ENCODE assay signal across 16 cellular contexts in the genomic region with DNA sequence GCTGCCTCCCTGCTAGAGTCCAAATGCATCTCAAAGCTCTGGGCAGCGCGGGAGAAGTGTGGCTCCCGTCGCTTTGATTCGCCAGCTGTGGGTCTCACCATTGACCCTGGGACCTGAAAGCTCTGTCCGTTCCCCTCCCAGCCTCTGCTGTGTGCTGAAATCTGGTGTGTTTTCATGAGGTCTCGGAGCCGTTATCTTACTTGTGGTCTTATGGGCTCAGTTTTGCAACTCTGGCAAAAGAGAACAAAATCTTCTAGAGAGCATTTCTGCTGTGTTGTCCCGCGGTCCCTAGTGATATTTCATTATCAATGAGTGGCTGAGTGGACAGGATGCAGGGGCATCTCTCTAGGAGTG. TPM values are rescaled to one million over a fixed set of nuclear protein-coding genes. Genes with fewer than 3 reads are reported as not detected.
DNase-seq lines count a peak whose midpoint lies in the region; ATAC-seq, FAIRE-seq and TF ChIP-seq lines count a peak whose summit lies in the region.
"Had no signal": no experiment of that assay in that cellular context is flagged by ENCODE, and none has a peak within 500 bp of the region (broad histone marks: within the 10 kb centered on the region; RNA-seq: fewer than 3 reads in every experiment).

No MANE protein-coding gene starts in this region.

- H3K9me3 Mint-ChIP-seq in chondrocyte (ENCODE audit: low read depth): no peaks in the 10 kb centered on the region
- H3K9me3 Mint-ChIP-seq in CD8-positive, alpha-beta memory T cell: no peaks in the 10 kb centered on the region

- H3K79me2 ChIP-seq in smooth muscle cell (ENCODE audit: low read depth): peaks cover 65% of the 10 kb centered on the region

- FAIRE-seq in HTR-8/SVneo (lab: Jason Lieb, UNC): peak; percentile 51

- H3K27ac Mint-ChIP-seq in chondrocyte (ENCODE audit: unreplicated experiment): peak overlapping the region; percentile 54
- H3K27ac Mint-ChIP-seq in CD8-positive, alpha-beta memory T cell: no peak overlapping the region

- H3K4me1 ChIP-seq in right lobe of liver (peaks cover 0 to 4% (median 0%) of the 10 kb centered on the region in 4 donors), smooth muscle cell (ENCODE audit: low read depth) (peaks cover 27% of the 10 kb centered on the region)
- H3K4me1 ChIP-seq in CD8-positive, alpha-beta memory T cell (ENCODE audit: insufficient read depth, low read length): no peaks in the 10 kb centered on the region

- H3K36me3 ChIP-seq in right lobe of liver (no peaks in the 10 kb centered on the region), smooth muscle cell (ENCODE audit: low read depth) (no peaks in the 10 kb centered on the region)
- H3K36me3 ChIP-seq in CD8-positive, alpha-beta memory T cell (ENCODE audit: insufficient read depth, low read length): no peaks in the 10 kb centered on the region

- H2AFZ ChIP-seq in smooth muscle cell (ENCODE audit: low read depth): no peak overlapping the region

- H3F3A ChIP-seq in smooth muscle cell (ENCODE audit: low read depth): peaks cover 49% of the 10 kb centered on the region

- peak overlapping the region; percentile 68 for H3K4me2 ChIP-seq in smooth muscle cell
- H3K4me2 ChIP-seq: BLaER1 treated with 17β-estradiol and CSF1 and Interleukin-3, amounts not matched to agents 10 nM and 100 nM had no signal

- WGBS in right lobe of liver (ENCODE audit: insufficient coverage, low coverage, low lambda C conversion rate, missing lambda C conversion rate): 39% methylated on average over 9 of the region's 10 CpGs
- WGBS in smooth muscle cell (ENCODE audit: low lambda C conversion rate): 44% methylated on average over 10 of the region's 10 CpGs

- CTCF ChIA-PET in CD8-positive, alpha-beta memory T cell (lab: Charles Lee): no interaction called here

- no peaks in the 10 kb centered on the region for H3K27me3 ChIP-seq in right lobe of liver
- H3K27me3 ChIP-seq in smooth muscle cell (ENCODE audit: low read depth): no peaks in the 10 kb centered on the region
- no peaks in the 10 kb centered on the region for H3K27me3 ChIP-seq in CD8-positive, alpha-beta memory T cell (ENCODE audit: insufficient read depth, low read length, poor library complexity, severe bottlenecking)
- H3K27me3 ChIP-seq: BLaER1 treated with 17β-estradiol and CSF1 and Interleukin-3, amounts not matched to agents 10 nM and 100 nM had no signal

- no peak for DNase-seq in HTR-8/SVneo (ENCODE audit: insufficient read length, low spot score)
- DNase-seq in chondrocyte (ENCODE audit: low spot score): no peak
- DNase-seq in right lobe of liver: no peak
- DNase-seq in smooth muscle cell (lab: John Stamatoyannopoulos, UW; ENCODE audit: unreplicated experiment): no peak
- no peak for DNase-seq in 8988T
- DNase-seq in CD8-positive, alpha-beta memory T cell: no peak
- DNase-seq: activated CD4-positive, CD25-positive, alpha-beta regulatory T cell; GDM1; KG1; NCI-H2107; NK-92 treated with Interleukin-12 subunit alpha and Interleukin-12 subunit beta, amount 100 ng/mL, for 24 hours had no signal

- peaks cover 45% of the 10 kb centered on the region for H4K20me1 ChIP-seq in smooth muscle cell (ENCODE audit: low read depth)

- no peak for ATAC-seq in right lobe of liver
- no peak for ATAC-seq in GM19395 (IDR thresholded peaks at IDR 0.05; ENCODE audit: unreplicated experiment)
- no peak for ATAC-seq in HG02885 (IDR thresholded peaks at IDR 0.05; ENCODE audit: poor library complexity, unreplicated experiment)

- H3K9me3 ChIP-seq in right lobe of liver: no peaks in the 10 kb centered on the region
- H3K9me3 ChIP-seq in smooth muscle cell (replicated peaks; ENCODE audit: low read depth): no peaks in the 10 kb centered on the region
- no peaks in the 10 kb centered on the region for H3K9me3 ChIP-seq in CD8-positive, alpha-beta memory T cell (ENCODE audit: low read length)
- H3K9me3 ChIP-seq: BLaER1 treated with 17β-estradiol and CSF1 and Interleukin-3, amounts not matched to agents 10 nM and 100 nM; mucosa of descending colon had no signal

- TF ChIP-seq CTCF in chondrocyte (IDR thresholded peaks at IDR 0.05) (no peak), right lobe of liver (IDR thresholded peaks at IDR 0.05) (no peak), smooth muscle cell (IDR thresholded peaks at IDR 0.05; ENCODE audit: borderline replicate concordance, insufficient read depth, poor library complexity, severe bottlenecking) (no peak)

- intact Hi-C loops in right lobe of liver (cut with DNase I): no loop called here

- peak overlapping the region; percentile 7 for H3K9ac ChIP-seq in smooth muscle cell (ENCODE audit: low read depth)
- H3K9ac ChIP-seq: BLaER1 treated with 17β-estradiol and CSF1 and Interleukin-3, amounts not matched to agents 10 nM and 100 nM had no signal

- peaks cover 70% of the 10 kb centered on the region for H3K4me1 Mint-ChIP-seq in chondrocyte (ENCODE audit: low read depth)
- H3K4me1 Mint-ChIP-seq in CD8-positive, alpha-beta memory T cell: no peaks in the 10 kb centered on the region

- POLR2A ChIA-PET in CD8-positive, alpha-beta memory T cell (lab: Charles Lee): no interaction called here

- no peak overlapping the region for H3K4me3 Mint-ChIP-seq in chondrocyte (ENCODE audit: unreplicated experiment)
- H3K4me3 Mint-ChIP-seq in CD8-positive, alpha-beta memory T cell: no peak overlapping the region

- no peaks in the 10 kb centered on the region for H3K36me3 Mint-ChIP-seq in chondrocyte (ENCODE audit: low read depth)
- H3K36me3 Mint-ChIP-seq in CD8-positive, alpha-beta memory T cell: peaks cover 0 to 1% (median 0%) of the 10 kb centered on the region in 3 donors

- H3K27ac ChIP-seq in right lobe of liver (peak overlapping the region in 2 of 3 donors; percentile 45 to 46), smooth muscle cell (ENCODE audit: low read depth) (peak overlapping the region; percentile 95)
- H3K27ac ChIP-seq in CD8-positive, alpha-beta memory T cell (ENCODE audit: low read depth, low read length): no peak overlapping the region
- H3K27ac ChIP-seq: BLaER1 treated with 17β-estradiol and CSF1 and Interleukin-3, amounts not matched to agents 10 nM and 100 nM; SK-N-MC had no signal

- peak overlapping the region in 2 of 3 donors; percentile 10 to 19 for H3K4me3 ChIP-seq in right lobe of liver
- peak overlapping the region; percentile 12 for H3K4me3 ChIP-seq in smooth muscle cell
- no peak overlapping the region for H3K4me3 ChIP-seq in CD8-positive, alpha-beta memory T cell (ENCODE audit: low read length)
- H3K4me3 ChIP-seq: BLaER1 treated with 17β-estradiol and CSF1 and Interleukin-3, amounts not matched to agents 10 nM and 100 nM; mucosa of descending colon; SK-N-MC had no signal

- H3K27me3 Mint-ChIP-seq in chondrocyte (ENCODE audit: low read depth): no peaks in the 10 kb centered on the region
- peaks cover 15 to 33% of the 10 kb centered on the region in 2 donors for H3K27me3 Mint-ChIP-seq in CD8-positive, alpha-beta memory T cell

- no peak for TF ChIP-seq POLR2A in right lobe of liver (IDR thresholded peaks at IDR 0.05)

RNA-seq across cellular contexts. Expression of a gene that starts 13.3 kb away (rescaled TPM):
- total RNA-seq in chondrocyte: 1.7 to 12.1 TPM (median 11.7 TPM) in 3 replicates
- total RNA-seq in right lobe of liver: 10 to 100 TPM in 3 of 6 experiments, 1 to 10 TPM in 3; 2.9 to 14.8 (median 8.9) TPM
- 63.1 and 104 TPM in 2 replicates for total RNA-seq in smooth muscle cell
- 79.7 and 105 TPM in 2 replicates for polyA plus RNA-seq in smooth muscle cell
- total RNA-seq in CD8-positive, alpha-beta memory T cell: under 1 TPM in 1 of 2 experiments, not detected in 1; 0.04 TPM
- 0.05 TPM for polyA plus RNA-seq in CD8-positive, alpha-beta memory T cell
